Comparison of ENCODE assay signal across 8 cellular contexts in genomic region chr4:128287159-128287870, GRCh38. TPM values are rescaled to one million over a fixed set of nuclear protein-coding genes. Genes with fewer than 3 reads are reported as not detected.
A peak's percentile ranks its signal among the peaks of the same experiment; 100 is the strongest.
DNase-seq lines count a peak whose midpoint lies in the region; ATAC-seq and TF ChIP-seq lines count a peak whose summit lies in the region.

Gene PGRMC2, minus strand, starts transcription at chr4:128287813. Its CDS starts 23 bp downstream, at chr4:128287790.

- intact Hi-C loops in T-helper 2 cell treated with Interferon-gamma antibody and Interleukin-4, amounts not matched to agents 100 ng/mL and 5 ng/mL, for 36 hours (cut with micrococcal nuclease): loop anchor here (2.0 to 5.0 kb wide), 3 partner anchors 97 to 575 kb away; no protein-coding TSS in a partner anchor
- intact Hi-C loops in PC-9 (cut with micrococcal nuclease; ENCODE audit: unreplicated experiment): loop anchor here (1.0 to 5.0 kb wide), 5 partner anchors 45 to 522 kb away; partner anchors contain the start of genes JADE1 and LARP1B

- peak within 1 kb of the TSS; percentile 86 for H2AFZ ChIP-seq in PC-9

- ATAC-seq in HG02678 (IDR thresholded peaks at IDR 0.05; ENCODE audit: unreplicated experiment): peak; percentile 1

- peak within 1 kb of the TSS; percentile 87 for H3K4me3 ChIP-seq in PC-9
- H3K4me3 ChIP-seq in cardiac fibroblast (replicated peaks in 1 of 2; ENCODE audit: low read depth in 2 of 2, low read length in 2 of 2): peak within 1 kb of the TSS; percentile 78 to 88

- H3K27ac ChIP-seq in PC-9: peak within 1 kb of the TSS; percentile 88
- peak within 1 kb of the TSS; percentile 93 for H3K27ac ChIP-seq in layer of hippocampus (ENCODE audit: low read depth, low read length)

- peaks cover 11% of the 10 kb centered on the region for H3K36me3 ChIP-seq in PC-9 (ENCODE audit: low read depth)

- 0 out of 2 replicates have a peak, but pooled peaks cover 3% of the 10 kb centered on the region for H3F3A ChIP-seq in PC-9 (ENCODE audit: insufficient read depth, low read depth)

- DNase-seq in T-helper 2 cell (no peak), PC-9 (no peak), cardiac fibroblast (ENCODE audit: low read depth in 2 of 2) (peak; percentile 29 to 47)
- peak; percentile 1 for DNase-seq in stimulated activated CD8-positive, alpha-beta memory T cell treated with anti-CD3 and anti-CD28 coated beads, Interleukin-4, amount 100 ng/mL, for 24 hours (ENCODE audit: low read depth)
- DNase-seq in stimulated activated naive CD4-positive, alpha-beta T cell treated with Interleukin-2 at 50 U/mL for 16 hours (lab: John Stamatoyannopoulos, UW): no peak

- H3K79me2 ChIP-seq in PC-9 (ENCODE audit: low read depth): peaks cover 47% of the 10 kb centered on the region

- H3K9me3 ChIP-seq in PC-9 (ENCODE audit: insufficient read depth, low read depth): no peaks in the 10 kb centered on the region

- H3K27me3 ChIP-seq in PC-9 (ENCODE audit: insufficient read depth, low read depth) (no peaks in the 10 kb centered on the region), layer of hippocampus (ENCODE audit: control insufficient read depth, insufficient read depth, low read length) (no peaks in the 10 kb centered on the region)

- peak within 1 kb of the TSS; percentile 97 for H3K4me2 ChIP-seq in PC-9

- H4K20me1 ChIP-seq in PC-9 (ENCODE audit: insufficient read depth): no peaks in the 10 kb centered on the region

- POLR2A ChIA-PET in PC-9 (lab: Charles Lee; ENCODE audit: unreplicated experiment): interaction anchor here (0.5 to 1.6 kb wide), 5 partner anchors 32 to 168 kb away, joined by 3 to 23 read pairs (median 4); no protein-coding TSS in a partner anchor

- H3K4me1 ChIP-seq in PC-9 (replicated peaks; ENCODE audit: insufficient read depth): peaks cover 28% of the 10 kb centered on the region

- CTCF ChIA-PET in PC-9 (lab: Charles Lee): interaction anchor here (1.1 kb wide), 1 partner anchor 140 kb away, joined by 3 read pairs; no protein-coding TSS in a partner anchor

- BruUV-seq in PC-9 (replicated peaks; lab: Mats Ljungman, UMichigan): no TSS peak

- TF ChIP-seq CTCF in PC-9 (conservative IDR thresholded peaks at IDR 0.05) (no peak), cardiac fibroblast (IDR thresholded peaks at IDR 0.05; ENCODE audit: low read depth, low read length) (no peak)

- H3K9me2 ChIP-seq in PC-9 (ENCODE audit: insufficient read depth): no peaks in the 10 kb centered on the region; the same call in 1 of the 2 replicates

RNA-seq across cellular contexts. Expression of gene PGRMC2, which starts in this region (rescaled TPM):
- total RNA-seq in T-helper 2 cell treated with Interferon-gamma antibody and Interleukin-4, amounts not matched to agents 100 ng/mL and 5 ng/mL, for 36 hours: 35.7 and 36.9 TPM in 2 replicates
- total RNA-seq in PC-9 (2021): 51.7 and 105 TPM in 2 replicates

Comparison
In these comparisons a context has a peak if more than half of its experiments do, and no peak if none do; other contexts are left out.
1. DNase-seq: peak in cardiac fibroblast (2 of 2) and stimulated activated CD8-positive, alpha-beta memory T cell treated with anti-CD3 and anti-CD28 coated beads, Interleukin-4, amount 100 ng/mL, for 24 hours (single experiment); none in T-helper 2 cell (0 of 5), PC-9 (0 of 2) and stimulated activated naive CD4-positive, alpha-beta T cell treated with Interleukin-2 at 50 U/mL for 16 hours (single experiment).